In the genomic region with DNA sequence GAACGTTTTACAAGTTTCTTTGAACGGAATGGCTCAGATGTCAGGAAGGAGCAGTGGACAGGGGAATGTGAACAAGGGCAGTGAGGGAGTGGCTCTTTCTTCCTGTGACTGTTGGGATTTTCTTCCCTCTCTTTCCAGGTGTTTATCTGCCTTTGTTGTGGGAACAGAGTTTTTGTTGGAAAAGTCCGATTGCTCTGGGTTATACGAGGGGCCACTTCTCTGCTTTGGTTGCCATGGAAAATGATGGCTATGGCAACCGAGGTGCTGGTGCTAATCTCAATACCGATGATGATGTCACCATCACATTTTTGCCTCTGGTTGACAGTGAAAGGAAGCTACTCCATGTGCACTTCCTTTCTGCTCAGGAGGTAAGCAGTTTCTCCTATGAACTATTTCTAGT, we compare ENCODE assay signal across 19 cellular contexts. TPM values are rescaled to one million over a fixed set of nuclear protein-coding genes. Genes with fewer than 3 reads are reported as not detected.
DNase-seq lines count a peak whose midpoint lies in the region; ATAC-seq, FAIRE-seq and TF ChIP-seq lines count a peak whose summit lies in the region.
"Had no signal": no experiment of that assay in that cellular context is flagged by ENCODE, and none has a peak within 500 bp of the region (broad histone marks: within the 10 kb centered on the region; RNA-seq: fewer than 3 reads in every experiment).

No MANE protein-coding gene starts in this region.

- WGBS in mesenchymal stem cell = 78% methylated on average over 6 of the region's 6 CpGs

- no peak overlapping the region for H4K91ac ChIP-seq in mesenchymal stem cell (ENCODE audit: low read length)

- H3K14ac ChIP-seq in mesenchymal stem cell (ENCODE audit: low read length in 2 of 2) = no peak overlapping the region

- CTCF ChIA-PET in CD4-positive, alpha-beta T cell (lab: Charles Lee) = no interaction called here

- no peaks in the 10 kb centered on the region for H3K27me3 ChIP-seq in CD4-positive, alpha-beta T cell (ENCODE audit: control insufficient read depth, insufficient read depth, low read length)
- H3K27me3 ChIP-seq in mesenchymal stem cell (ENCODE audit: control insufficient read depth in 1 of 2, insufficient read depth in 1 of 2, low read length in 2 of 2) (no peaks in the 10 kb centered on the region), osteoblast (ENCODE audit: insufficient read depth, low read length) (no peaks in the 10 kb centered on the region)

- H3K36me3 Mint-ChIP-seq in CD4-positive, alpha-beta T cell (ENCODE audit: low read depth) = peaks cover 94% of the 10 kb centered on the region
- peaks cover 82% of the 10 kb centered on the region for H3K36me3 Mint-ChIP-seq in dendritic cell treated with granulocyte-macrophage colony-stimulating factor and Interleukin-4, amounts not matched to agents 40 ng/mL and 50 ng/mL, for 4 days (ENCODE audit: low read depth)

- no peaks in the 10 kb centered on the region for H3K27me3 Mint-ChIP-seq in CD4-positive, alpha-beta T cell
- H3K27me3 Mint-ChIP-seq in dendritic cell treated with granulocyte-macrophage colony-stimulating factor and Interleukin-4, amounts not matched to agents 40 ng/mL and 50 ng/mL, for 4 days = no peaks in the 10 kb centered on the region
- H3K27me3 Mint-ChIP-seq: activated CD4-positive, alpha-beta T cell treated with anti-CD3 and anti-CD28 coated beads, Interleukin-2, amount 10 ng/mL, durations not matched to agents 7 days and 5 days; B cell had no signal

- no peak overlapping the region for H2AFZ ChIP-seq in mesenchymal stem cell (ENCODE audit: low read depth, low read length)
- no peak overlapping the region for H2AFZ ChIP-seq in osteoblast (ENCODE audit: low read length)

- peaks cover 21% of the 10 kb centered on the region for H4K20me1 ChIP-seq in osteoblast (ENCODE audit: insufficient read depth, low read length)

- no peaks in the 10 kb centered on the region for H3K4me1 Mint-ChIP-seq in CD4-positive, alpha-beta T cell (ENCODE audit: low read depth)
- H3K4me1 Mint-ChIP-seq in dendritic cell treated with granulocyte-macrophage colony-stimulating factor and Interleukin-4, amounts not matched to agents 40 ng/mL and 50 ng/mL, for 4 days (ENCODE audit: low read depth) = peaks cover 22% of the 10 kb centered on the region
- H3K4me1 Mint-ChIP-seq: B cell had no signal

- H3K4me2 ChIP-seq in mesenchymal stem cell (ENCODE audit: low read length, poor library complexity, severe bottlenecking) (no peak overlapping the region), osteoblast (ENCODE audit: insufficient read depth, low read length) (no peak overlapping the region)

- H3K4me1 ChIP-seq in mesenchymal stem cell (ENCODE audit: control insufficient read depth, insufficient read depth, low read depth, low read length) (no peaks in the 10 kb centered on the region), osteoblast (ENCODE audit: insufficient read depth, low read length) (no peaks in the 10 kb centered on the region)
- H3K4me1 ChIP-seq: HAP-1 had no signal

- H2BK120ac ChIP-seq in mesenchymal stem cell (ENCODE audit: low read depth, low read length) = peak overlapping the region; percentile 5

- no peak overlapping the region for H2BK12ac ChIP-seq in mesenchymal stem cell (ENCODE audit: low read length in 2 of 2)

- no peaks in the 10 kb centered on the region for H3K9me3 ChIP-seq in CD4-positive, alpha-beta T cell (ENCODE audit: control insufficient read depth, low read length)
- H3K9me3 ChIP-seq in mesenchymal stem cell (ENCODE audit: control insufficient read depth, low read length) = no peaks in the 10 kb centered on the region
- no peaks in the 10 kb centered on the region for H3K9me3 ChIP-seq in osteoblast (ENCODE audit: low read depth, low read length)
- H3K9me3 ChIP-seq: HAP-1 had no signal

- H3K79me2 ChIP-seq in osteoblast (ENCODE audit: insufficient read depth, low read length) = peaks cover 48% of the 10 kb centered on the region

- H2AK5ac ChIP-seq in mesenchymal stem cell (ENCODE audit: low read length, severe bottlenecking) = no peak overlapping the region

- H3K23ac ChIP-seq in mesenchymal stem cell (ENCODE audit: low read length in 2 of 2) = no peak overlapping the region

- H3K18ac ChIP-seq in mesenchymal stem cell (ENCODE audit: low read depth in 1 of 2, low read length in 2 of 2) = no peak overlapping the region

- H2BK15ac ChIP-seq in mesenchymal stem cell (ENCODE audit: low read depth, poor library complexity, severe bottlenecking) = no peak overlapping the region

- intact Hi-C loops in CD4-positive, alpha-beta T cell (cut with DNase I, micrococcal nuclease) = loop anchor here in 1 of 2 experiments (5.0 kb wide), 1 partner anchor 56 kb away; no protein-coding TSS in a partner anchor
- intact Hi-C loops in dendritic cell treated with granulocyte-macrophage colony-stimulating factor and Interleukin-4, amounts not matched to agents 40 ng/mL and 50 ng/mL, for 4 days (cut with micrococcal nuclease) = loop anchor here (10.0 kb wide), 2 partner anchors 49 to 751 kb away; no protein-coding TSS in a partner anchor
- intact Hi-C loops in sciatic nerve (cut with DNase I) = no loop called here

- peaks cover 18 to 70% of the 10 kb centered on the region in 2 experiments for H3K36me3 ChIP-seq in mesenchymal stem cell (ENCODE audit: control insufficient read depth in 1 of 2, insufficient read depth in 2 of 2, low read depth in 1 of 2, low read length in 2 of 2)
- H3K36me3 ChIP-seq in osteoblast (ENCODE audit: insufficient read depth, low read length) = peaks cover 59% of the 10 kb centered on the region

- no peak overlapping the region for H3K4me3 ChIP-seq in mesenchymal stem cell (ENCODE audit: insufficient read depth in 1 of 2, low read depth in 1 of 2, low read length in 2 of 2)
- no peak overlapping the region for H3K4me3 ChIP-seq in osteoblast (ENCODE audit: insufficient read depth, low read length)
- H3K4me3 ChIP-seq: HAP-1 had no signal

- H3K27ac Mint-ChIP-seq in CD4-positive, alpha-beta T cell = peak overlapping the region; percentile 37
- peak overlapping the region; percentile 31 for H3K27ac Mint-ChIP-seq in dendritic cell treated with granulocyte-macrophage colony-stimulating factor and Interleukin-4, amounts not matched to agents 40 ng/mL and 50 ng/mL, for 4 days
- H3K27ac Mint-ChIP-seq: activated CD4-positive, alpha-beta T cell treated with anti-CD3 and anti-CD28 coated beads, Interleukin-2, amount 10 ng/mL, durations not matched to agents 7 days and 5 days; B cell had no signal

- DNase-seq in CD4-positive, alpha-beta T cell = no peak
- peak; percentile 18 for DNase-seq in HT1080 (ENCODE audit: low read depth)
- no peak for DNase-seq in mesenchymal stem cell
- DNase-seq in central memory CD4-positive, alpha-beta T cell = no peak
- no peak for DNase-seq in sciatic nerve (ENCODE audit: low spot score)
- DNase-seq in osteoblast (ENCODE audit: insufficient read length, low spot score, missing footprints) = no peak
- no peak for DNase-seq in frontal cortex (ENCODE audit: low spot score in 2 of 2)
- DNase-seq: activated CD4-positive, alpha-beta T cell treated with anti-CD3 and anti-CD28 coated beads, Interleukin-2, amount 10 ng/mL, durations not matched to agents 7 days and 5 days; activated effector memory CD4-positive, alpha-beta T cell treated with Interleukin-2 at 50 U/mL for 16 hours; NCI-H1105; NCI-H526 treated with DMSO at 0.1 percent for 48 hours; retina; stimulated activated CD4-positive, alpha-beta T cell treated with anti-CD3 and anti-CD28 coated beads, Interleukin-4, amount 100 ng/mL, for 24 hours; stimulated activated naive CD4-positive, alpha-beta T cell; T-helper 2 cell had no signal

- no peak for FAIRE-seq in frontal cortex (lab: Jason Lieb, UNC)
- FAIRE-seq: colon had no signal

- H3K4me3 Mint-ChIP-seq in CD4-positive, alpha-beta T cell = no peak overlapping the region
- H3K4me3 Mint-ChIP-seq in dendritic cell treated with granulocyte-macrophage colony-stimulating factor and Interleukin-4, amounts not matched to agents 40 ng/mL and 50 ng/mL, for 4 days = no peak overlapping the region
- H3K4me3 Mint-ChIP-seq: activated CD4-positive, alpha-beta T cell treated with anti-CD3 and anti-CD28 coated beads, Interleukin-2, amount 10 ng/mL, durations not matched to agents 7 days and 5 days; B cell had no signal

- H4K8ac ChIP-seq in mesenchymal stem cell (ENCODE audit: low read length) = peak overlapping the region; percentile 15

- peaks cover 17% of the 10 kb centered on the region for H3K79me1 ChIP-seq in mesenchymal stem cell (replicated peaks; ENCODE audit: low read length, poor library complexity, severe bottlenecking)

- H3K9me3 Mint-ChIP-seq in CD4-positive, alpha-beta T cell = no peaks in the 10 kb centered on the region
- no peaks in the 10 kb centered on the region for H3K9me3 Mint-ChIP-seq in dendritic cell treated with granulocyte-macrophage colony-stimulating factor and Interleukin-4, amounts not matched to agents 40 ng/mL and 50 ng/mL, for 4 days
- H3K9me3 Mint-ChIP-seq: activated CD4-positive, alpha-beta T cell treated with anti-CD3 and anti-CD28 coated beads, Interleukin-2, amount 10 ng/mL, durations not matched to agents 7 days and 5 days had no signal

- no peak overlapping the region for H3K27ac ChIP-seq in CD4-positive, alpha-beta T cell (ENCODE audit: low read depth, low read length)
- no peak overlapping the region for H3K27ac ChIP-seq in mesenchymal stem cell (ENCODE audit: low read length, poor library complexity, severe bottlenecking)
- H3K27ac ChIP-seq in osteoblast (ENCODE audit: low read depth, low read length) = no peak overlapping the region

- H3K9ac ChIP-seq in mesenchymal stem cell (ENCODE audit: low read length) = no peak overlapping the region

- POLR2A ChIA-PET in CD4-positive, alpha-beta T cell (lab: Charles Lee) = no interaction called here

- no peak for TF ChIP-seq CTCF in CD4-positive, alpha-beta T cell (IDR thresholded peaks at IDR 0.05)
- TF ChIP-seq CTCF in osteoblast (IDR thresholded peaks at IDR 0.05; ENCODE audit: extremely low read depth, low read depth, low read length) = no peak

- no peak overlapping the region for H2BK5ac ChIP-seq in mesenchymal stem cell (ENCODE audit: low read depth, low read length, poor library complexity, severe bottlenecking)

- no peak for ATAC-seq in CD4-positive, alpha-beta T cell (ENCODE audit: poor library complexity)
- no peak for ATAC-seq in sciatic nerve

- H3K4ac ChIP-seq in mesenchymal stem cell (ENCODE audit: low read depth in 1 of 2, low read length in 2 of 2) = no peak overlapping the region

RNA-seq across cellular contexts. Expression of gene ZRANB1, which starts 41.4 kb away (rescaled TPM):
- total RNA-seq in CD4-positive, alpha-beta T cell = 10 to 100 TPM; 21.2 to 22.2 TPM
- total RNA-seq in HT1080 (2014; rRNA removed; shearing (Covaris generic)) = 11.3 and 11.5 TPM in 2 replicates
- 13.3 and 18.4 TPM in 2 replicates for polyA plus RNA-seq in HT1080 (2015; cell fraction: cytosol; rRNA removed)
- 12.8 and 15.7 TPM in 2 replicates for polyA plus RNA-seq in HT1080 (2015; cell fraction: nucleus; rRNA removed)
- polyA plus RNA-seq in mesenchymal stem cell (2013, experiment 1 of 2) = 17.5 TPM
- polyA plus RNA-seq in mesenchymal stem cell (2013, experiment 2 of 2) = 18.6 TPM
- total RNA-seq in sciatic nerve (27.6 TPM), osteoblast (34.7 and 35.9 TPM in 2 replicates), frontal cortex (84.8 TPM)
